16 cellular contexts compared by ENCODE assay signal in the genomic region with DNA sequence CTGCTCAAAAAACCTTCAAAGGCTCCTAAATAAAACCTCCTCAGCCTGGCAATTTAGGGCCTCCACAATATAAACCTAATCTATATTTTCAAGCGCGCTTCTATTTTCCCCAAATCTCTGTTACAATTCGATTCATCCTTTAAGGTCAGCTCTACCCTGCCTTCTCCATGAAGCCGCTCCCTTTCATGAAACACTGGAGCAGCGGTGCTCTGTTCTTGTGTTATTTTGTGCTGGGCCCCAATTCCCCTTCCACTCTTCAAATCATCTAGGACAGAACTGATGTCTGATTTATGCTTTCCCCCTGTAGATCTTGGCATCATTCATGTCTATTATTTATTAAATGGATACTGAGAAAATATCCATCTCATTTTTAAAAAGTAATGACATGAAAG. TPM values are rescaled to one million over a fixed set of nuclear protein-coding genes. Genes with fewer than 3 reads are reported as not detected.
DNase-seq lines count a peak whose midpoint lies in the region; ATAC-seq and TF ChIP-seq lines count a peak whose summit lies in the region.
"Had no signal": no experiment of that assay in that cellular context is flagged by ENCODE, and none has a peak within 500 bp of the region (broad histone marks: within the 10 kb centered on the region; RNA-seq: fewer than 3 reads in every experiment).

No MANE protein-coding gene starts in this region.

- peaks cover 62% of the 10 kb centered on the region for H3K4me1 ChIP-seq in PC-9 (replicated peaks; ENCODE audit: insufficient read depth)
- H3K4me1 ChIP-seq in endodermal cell (ENCODE audit: control insufficient read depth, insufficient read depth, low read length): peaks cover 23% of the 10 kb centered on the region
- peaks cover 65% of the 10 kb centered on the region for H3K4me1 ChIP-seq in mucosa of stomach (ENCODE audit: control insufficient read depth, insufficient read depth, low read length)

- H3F3A ChIP-seq in PC-9 (ENCODE audit: insufficient read depth, low read depth): peaks cover 95% of the 10 kb centered on the region

- TSS peak; percentile 89 for BruUV-seq in PC-9 (replicated peaks; lab: Mats Ljungman, UMichigan)

- CTCF ChIA-PET in PC-9 (lab: Charles Lee): interaction anchor here (0.6 to 0.7 kb wide), 2 partner anchors 13 to 832 kb away, joined by 3 read pairs; no protein-coding TSS in a partner anchor

- peaks cover 96% of the 10 kb centered on the region for H4K20me1 ChIP-seq in PC-9 (ENCODE audit: insufficient read depth)

- no peaks in the 10 kb centered on the region for H3K9me3 Mint-ChIP-seq in endodermal cell
- H3K9me3 Mint-ChIP-seq: activated CD4-positive, alpha-beta T cell treated with anti-CD3 and anti-CD28 coated beads, Interleukin-2, amount 10 ng/mL, durations not matched to agents 24 days and 14 days; activated T-helper 17 cell treated with anti-CD3 and anti-CD28 coated beads, Interleukin-2, amount 50 U/mL, for 72 hours; naive thymus-derived CD8-positive, alpha-beta T cell had no signal

- H3K27me3 Mint-ChIP-seq in endodermal cell (ENCODE audit: insufficient read depth): no peaks in the 10 kb centered on the region

- ATAC-seq in GM21390 (IDR thresholded peaks at IDR 0.05; ENCODE audit: unreplicated experiment): no peak
- ATAC-seq: activated T-helper 17 cell treated with anti-CD3 and anti-CD28 coated beads, Interleukin-2, amount 50 U/mL, for 72 hours; naive thymus-derived CD8-positive, alpha-beta T cell; T-helper 17 cell had no signal

- DNase-seq in PC-9 (no peak), endodermal cell (no peak), superior temporal gyrus (ENCODE audit: extremely low spot score) (peak; percentile 17), SHP77 (lab: John Stamatoyannopoulos, UW) (no peak)
- DNase-seq in effector CD8-positive, alpha-beta T cell (lab: John Stamatoyannopoulos, UW): no peak
- no peak for DNase-seq in central memory CD4-positive, alpha-beta T cell
- DNase-seq: activated CD4-positive, alpha-beta T cell treated with anti-CD3 and anti-CD28 coated beads, Interleukin-2, amount 10 ng/mL, durations not matched to agents 24 days and 14 days; brain microvascular endothelial cell; C1 segment of cervical spinal cord; H7; naive thymus-derived CD8-positive, alpha-beta T cell; NCI-H2227 treated with DMSO at 0.1 percent for 48 hours; T-helper 17 cell had no signal

- H3K27me3 ChIP-seq in PC-9 (ENCODE audit: insufficient read depth, low read depth) (no peaks in the 10 kb centered on the region), endodermal cell (ENCODE audit: control insufficient read depth, insufficient read depth, low read length, poor library complexity, severe bottlenecking) (no peaks in the 10 kb centered on the region), mucosa of stomach (ENCODE audit: control insufficient read depth, insufficient read depth, low read length) (no peaks in the 10 kb centered on the region)
- H3K27me3 ChIP-seq: brain microvascular endothelial cell had no signal

- TF ChIP-seq CTCF in PC-9 (conservative IDR thresholded peaks at IDR 0.05) (no peak), endodermal cell (conservative IDR thresholded peaks at IDR 0.05) (no peak)

- peak overlapping the region; percentile 52 for H3K27ac Mint-ChIP-seq in endodermal cell
- H3K27ac Mint-ChIP-seq: activated CD4-positive, alpha-beta T cell treated with anti-CD3 and anti-CD28 coated beads, Interleukin-2, amount 10 ng/mL, durations not matched to agents 24 days and 14 days; activated T-helper 17 cell treated with anti-CD3 and anti-CD28 coated beads, Interleukin-2, amount 50 U/mL, for 72 hours; naive thymus-derived CD8-positive, alpha-beta T cell; T-helper 17 cell had no signal

- H3K79me2 ChIP-seq in PC-9 (ENCODE audit: low read depth): peaks cover 100% of the 10 kb centered on the region

- H3K9ac ChIP-seq in endodermal cell (ENCODE audit: extremely low read depth, low read length, poor library complexity, severe bottlenecking) (no peak overlapping the region), mucosa of stomach (ENCODE audit: low read length) (peak overlapping the region; percentile 18)

- H3K27ac ChIP-seq in PC-9: peak overlapping the region; percentile 90
- peak overlapping the region; percentile 14 for H3K27ac ChIP-seq in endodermal cell (ENCODE audit: low read depth, low read length)

- H3K4me3 ChIP-seq in PC-9: peak overlapping the region; percentile 91; the same call in 1 of the 2 replicates
- H3K4me3 ChIP-seq in endodermal cell (ENCODE audit: low read length): peak overlapping the region; percentile 73
- H3K4me3 ChIP-seq in mucosa of stomach (ENCODE audit: low read length): no peak overlapping the region

- peak overlapping the region; percentile 5 for H3K4me3 Mint-ChIP-seq in endodermal cell
- H3K4me3 Mint-ChIP-seq: activated CD4-positive, alpha-beta T cell treated with anti-CD3 and anti-CD28 coated beads, Interleukin-2, amount 10 ng/mL, durations not matched to agents 24 days and 14 days; activated T-helper 17 cell treated with anti-CD3 and anti-CD28 coated beads, Interleukin-2, amount 50 U/mL, for 72 hours; naive thymus-derived CD8-positive, alpha-beta T cell; T-helper 17 cell had no signal

- no peak overlapping the region for H2AFZ ChIP-seq in PC-9

- POLR2A ChIA-PET in PC-9 (lab: Charles Lee; ENCODE audit: unreplicated experiment): interaction anchor here (0.5 to 0.8 kb wide), 5 partner anchors 12 to 220 kb away, joined by 3 to 37 read pairs (median 5); no protein-coding TSS in a partner anchor

- WGBS in endodermal cell (ENCODE audit: insufficient coverage in 1 of 2, insufficient read length in 1 of 2), 2 experiments: 86 to 92% methylated on average over 4 to 5 of the region's 5 CpGs

- H3K36me3 ChIP-seq in PC-9 (ENCODE audit: low read depth) (peaks cover 71% of the 10 kb centered on the region), endodermal cell (ENCODE audit: control insufficient read depth, insufficient read depth, low read length) (peaks cover 23% of the 10 kb centered on the region), mucosa of stomach (ENCODE audit: control insufficient read depth, insufficient read depth, low read length) (peaks cover under 1% of the 10 kb centered on the region)

- peaks cover 80% of the 10 kb centered on the region for H3K4me1 Mint-ChIP-seq in endodermal cell
- H3K4me1 Mint-ChIP-seq: activated T-helper 17 cell treated with anti-CD3 and anti-CD28 coated beads, Interleukin-2, amount 50 U/mL, for 72 hours had no signal

- H3K9me3 ChIP-seq in PC-9 (ENCODE audit: insufficient read depth, low read depth): no peaks in the 10 kb centered on the region
- no peaks in the 10 kb centered on the region for H3K9me3 ChIP-seq in endodermal cell (ENCODE audit: control insufficient read depth, low read length)
- H3K9me3 ChIP-seq in mucosa of stomach (ENCODE audit: control insufficient read depth, low read length): no peaks in the 10 kb centered on the region

- no peaks in the 10 kb centered on the region for H3K9me2 ChIP-seq in PC-9 (ENCODE audit: insufficient read depth)

- intact Hi-C loops in PC-9 (cut with micrococcal nuclease; ENCODE audit: unreplicated experiment): loop anchor here (5.0 kb wide), 2 partner anchors 118 to 183 kb away; no protein-coding TSS in a partner anchor

- peak overlapping the region; percentile 91 for H3K4me2 ChIP-seq in PC-9

- H3K36me3 Mint-ChIP-seq in endodermal cell (ENCODE audit: low read depth): peaks cover 9% of the 10 kb centered on the region
- H3K36me3 Mint-ChIP-seq: naive thymus-derived CD8-positive, alpha-beta T cell had no signal

RNA-seq across cellular contexts. Expression of gene ERRFI1, which starts 6.9 kb away (rescaled TPM):
- total RNA-seq in PC-9 (2021) (44.9 and 47.8 TPM in 2 replicates), endodermal cell (10 to 100 TPM; 61.4 to 72.5 TPM)
- 49.4 TPM for polyA plus RNA-seq in endodermal cell (2013, experiment 1 of 2)
- polyA plus RNA-seq in endodermal cell (2013, experiment 2 of 2): 46.4 TPM

RNA-seq across cellular contexts. Expression of gene PARK7, which starts 57.7 kb away (rescaled TPM):
- total RNA-seq in PC-9 (2021) (242 and 291 TPM in 2 replicates), endodermal cell (100 to 1,000 TPM; 304 to 378 TPM)
- 288 TPM for polyA plus RNA-seq in endodermal cell (2013, experiment 1 of 2)
- polyA plus RNA-seq in endodermal cell (2013, experiment 2 of 2): 280 TPM
